1 cellular context compared by ENCODE assay signal in the genomic region with DNA sequence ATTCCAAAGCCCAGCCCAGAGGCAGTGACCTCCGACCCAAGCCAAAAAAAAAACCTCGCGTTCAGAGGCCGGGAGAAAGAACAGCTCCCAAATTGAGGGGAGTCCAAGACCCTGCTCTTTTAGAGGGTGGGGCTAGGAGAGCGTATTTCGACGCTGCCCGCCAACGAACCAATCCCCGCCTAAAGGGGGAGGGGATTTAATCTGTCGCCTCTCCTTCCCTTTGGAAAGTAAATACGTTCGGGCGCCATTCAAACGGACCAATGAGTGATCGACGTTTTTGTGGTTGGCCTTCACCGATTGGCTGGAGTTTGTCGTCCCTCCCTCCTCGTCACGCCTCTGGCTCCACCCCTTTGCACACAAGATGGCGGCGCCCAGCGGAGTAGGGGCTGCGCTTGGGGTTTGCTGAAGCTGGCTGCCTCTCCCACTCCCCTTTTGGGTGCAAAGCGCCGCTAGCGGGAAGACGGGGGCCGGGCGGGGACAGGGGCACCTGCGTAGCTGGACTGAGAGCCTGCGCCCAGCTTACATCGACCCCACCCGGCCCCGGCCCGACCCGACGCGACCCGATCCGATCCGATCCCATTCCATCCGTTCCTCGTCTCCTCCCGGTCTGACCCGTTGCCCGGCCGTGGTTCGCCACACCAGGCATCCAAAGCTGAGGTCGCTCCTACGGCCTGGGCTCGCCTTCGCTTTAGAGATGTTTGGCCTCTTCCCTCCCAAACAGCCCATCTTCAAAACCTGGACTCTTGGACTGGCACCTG.
TF ChIP-seq lines count a peak whose summit lies in the region.

TSS of gene RNF26 (plus strand) at position 355 of the 758 bp plus-strand sequence. CDS start 596 bp downstream, outside the sequence.

TF ChIP-seq in HEK293, 187 proteins besides CTCF, POLR2A, EP300 and RAD21 (continued from another document and continues in another):
- TF ChIP-seq, protein P1, sequence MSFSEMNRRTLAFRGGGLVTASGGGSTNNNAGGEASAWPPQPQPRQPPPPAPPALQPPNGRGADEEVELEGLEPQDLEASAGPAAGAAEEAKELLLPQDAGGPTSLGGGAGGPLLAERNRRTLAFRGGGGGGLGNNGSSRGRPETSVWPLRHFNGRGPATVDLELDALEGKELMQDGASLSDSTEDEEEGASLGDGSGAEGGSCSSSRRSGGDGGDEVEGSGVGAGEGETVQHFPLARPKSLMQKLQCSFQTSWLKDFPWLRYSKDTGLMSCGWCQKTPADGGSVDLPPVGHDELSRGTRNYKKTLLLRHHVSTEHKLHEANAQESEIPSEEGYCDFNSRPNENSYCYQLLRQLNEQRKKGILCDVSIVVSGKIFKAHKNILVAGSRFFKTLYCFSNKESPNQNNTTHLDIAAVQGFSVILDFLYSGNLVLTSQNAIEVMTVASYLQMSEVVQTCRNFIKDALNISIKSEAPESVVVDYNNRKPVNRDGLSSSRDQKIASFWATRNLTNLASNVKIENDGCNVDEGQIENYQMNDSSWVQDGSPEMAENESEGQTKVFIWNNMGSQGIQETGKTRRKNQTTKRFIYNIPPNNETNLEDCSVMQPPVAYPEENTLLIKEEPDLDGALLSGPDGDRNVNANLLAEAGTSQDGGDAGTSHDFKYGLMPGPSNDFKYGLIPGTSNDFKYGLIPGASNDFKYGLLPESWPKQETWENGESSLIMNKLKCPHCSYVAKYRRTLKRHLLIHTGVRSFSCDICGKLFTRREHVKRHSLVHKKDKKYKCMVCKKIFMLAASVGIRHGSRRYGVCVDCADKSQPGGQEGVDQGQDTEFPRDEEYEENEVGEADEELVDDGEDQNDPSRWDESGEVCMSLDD (tag by site-specific recombination; IDR thresholded peaks at IDR 0.05): no peak
- TF ChIP-seq ZNF366 (tag by site-specific recombination; conservative IDR thresholded peaks at IDR 0.05): no peak
- peak; percentile 95 for TF ChIP-seq SP3 (tag by site-specific recombination; IDR thresholded peaks at IDR 0.05)
- peak; percentile 89 for TF ChIP-seq YY2 (tag by site-specific recombination; IDR thresholded peaks at IDR 0.05)
- TF ChIP-seq ZNF10 (tag by site-specific recombination; IDR thresholded peaks at IDR 0.05): no peak
- TF ChIP-seq, protein P2, sequence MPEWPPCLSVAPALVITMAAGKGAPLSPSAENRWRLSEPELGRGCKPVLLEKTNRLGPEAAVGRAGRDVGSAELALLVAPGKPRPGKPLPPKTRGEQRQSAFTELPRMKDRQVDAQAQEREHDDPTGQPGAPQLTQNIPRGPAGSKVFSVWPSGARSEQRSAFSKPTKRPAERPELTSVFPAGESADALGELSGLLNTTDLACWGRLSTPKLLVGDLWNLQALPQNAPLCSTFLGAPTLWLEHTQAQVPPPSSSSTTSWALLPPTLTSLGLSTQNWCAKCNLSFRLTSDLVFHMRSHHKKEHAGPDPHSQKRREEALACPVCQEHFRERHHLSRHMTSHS (tag by site-specific recombination; IDR thresholded peaks at IDR 0.05): no peak
- no peak for TF ChIP-seq ZNF585B (tag by site-specific recombination; IDR thresholded peaks at IDR 0.05)
- no peak for TF ChIP-seq ZFP69B (tag by site-specific recombination; IDR thresholded peaks at IDR 0.05)
- TF ChIP-seq KLF1 (tag by site-specific recombination; IDR thresholded peaks at IDR 0.05): 0 out of 2 replicates have a peak, but pooled peaks have one; percentile 12
- TF ChIP-seq, protein P3, sequence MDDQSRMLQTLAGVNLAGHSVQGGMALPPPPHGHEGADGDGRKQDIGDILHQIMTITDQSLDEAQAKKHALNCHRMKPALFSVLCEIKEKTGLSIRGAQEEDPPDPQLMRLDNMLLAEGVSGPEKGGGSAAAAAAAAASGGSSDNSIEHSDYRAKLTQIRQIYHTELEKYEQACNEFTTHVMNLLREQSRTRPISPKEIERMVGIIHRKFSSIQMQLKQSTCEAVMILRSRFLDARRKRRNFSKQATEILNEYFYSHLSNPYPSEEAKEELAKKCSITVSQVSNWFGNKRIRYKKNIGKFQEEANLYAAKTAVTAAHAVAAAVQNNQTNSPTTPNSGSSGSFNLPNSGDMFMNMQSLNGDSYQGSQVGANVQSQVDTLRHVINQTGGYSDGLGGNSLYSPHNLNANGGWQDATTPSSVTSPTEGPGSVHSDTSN (CRISPR knock-in tag; IDR thresholded peaks at IDR 0.05): no peak
- TF ChIP-seq ZNF248 (tag by site-specific recombination; IDR thresholded peaks at IDR 0.05): no peak
- peak; percentile 96 for TF ChIP-seq SP2 (tag by site-specific recombination; IDR thresholded peaks at IDR 0.05)
- TF ChIP-seq ZNF660 (tag by site-specific recombination; IDR thresholded peaks at IDR 0.05): no peak
- peak; percentile 48; the same call in 1 of the 2 replicates for TF ChIP-seq PATZ1 (tag by site-specific recombination; IDR thresholded peaks at IDR 0.05)
- no peak for TF ChIP-seq ZNF701 (tag by site-specific recombination; IDR thresholded peaks at IDR 0.05)
- no peak for TF ChIP-seq ZNF664 (tag by site-specific recombination; IDR thresholded peaks at IDR 0.05)
- TF ChIP-seq ZNF629 (tag by site-specific recombination; IDR thresholded peaks at IDR 0.05): peak; percentile 46; the same call in 1 of the 2 replicates
- TF ChIP-seq ZBTB26 (tag by site-specific recombination; optimal IDR thresholded peaks at IDR 0.05): no peak
- TF ChIP-seq KLF7 (tag by site-specific recombination; IDR thresholded peaks at IDR 0.05; ENCODE audit: borderline replicate concordance): no peak
- 0 out of 2 replicates have a peak, but pooled peaks have one; percentile 47 for TF ChIP-seq KLF9 (tag by site-specific recombination; IDR thresholded peaks at IDR 0.05; ENCODE audit: low read depth)
- no peak for TF ChIP-seq SETDB1 (IDR thresholded peaks at IDR 0.05; ENCODE audit: insufficient read length, low read length)
- TF ChIP-seq KLF8 (tag by site-specific recombination; IDR thresholded peaks at IDR 0.05): peak; percentile 62
- peak; percentile 41; the same call in 1 of the 2 replicates for TF ChIP-seq REST (tag by site-specific recombination; IDR thresholded peaks at IDR 0.05)
- TF ChIP-seq ZNF501 (tag by site-specific recombination; IDR thresholded peaks at IDR 0.05): 0 out of 2 replicates have a peak, but pooled peaks have one; percentile 45
- TF ChIP-seq ZNF391 (tag by site-specific recombination; IDR thresholded peaks at IDR 0.05; ENCODE audit: borderline replicate concordance, low read depth): no peak
- TF ChIP-seq ZNF341 (tag by site-specific recombination; IDR thresholded peaks at IDR 0.05; ENCODE audit: low read depth): peak; percentile 72
- TF ChIP-seq ZXDB (tag by site-specific recombination; IDR thresholded peaks at IDR 0.05): 0 out of 2 replicates have a peak, but pooled peaks have one; percentile 47
- TF ChIP-seq, protein P4, sequence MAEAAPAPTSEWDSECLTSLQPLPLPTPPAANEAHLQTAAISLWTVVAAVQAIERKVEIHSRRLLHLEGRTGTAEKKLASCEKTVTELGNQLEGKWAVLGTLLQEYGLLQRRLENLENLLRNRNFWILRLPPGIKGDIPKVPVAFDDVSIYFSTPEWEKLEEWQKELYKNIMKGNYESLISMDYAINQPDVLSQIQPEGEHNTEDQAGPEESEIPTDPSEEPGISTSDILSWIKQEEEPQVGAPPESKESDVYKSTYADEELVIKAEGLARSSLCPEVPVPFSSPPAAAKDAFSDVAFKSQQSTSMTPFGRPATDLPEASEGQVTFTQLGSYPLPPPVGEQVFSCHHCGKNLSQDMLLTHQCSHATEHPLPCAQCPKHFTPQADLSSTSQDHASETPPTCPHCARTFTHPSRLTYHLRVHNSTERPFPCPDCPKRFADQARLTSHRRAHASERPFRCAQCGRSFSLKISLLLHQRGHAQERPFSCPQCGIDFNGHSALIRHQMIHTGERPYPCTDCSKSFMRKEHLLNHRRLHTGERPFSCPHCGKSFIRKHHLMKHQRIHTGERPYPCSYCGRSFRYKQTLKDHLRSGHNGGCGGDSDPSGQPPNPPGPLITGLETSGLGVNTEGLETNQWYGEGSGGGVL (tag by site-specific recombination; IDR thresholded peaks at IDR 0.05): no peak
- TF ChIP-seq, protein P5, sequence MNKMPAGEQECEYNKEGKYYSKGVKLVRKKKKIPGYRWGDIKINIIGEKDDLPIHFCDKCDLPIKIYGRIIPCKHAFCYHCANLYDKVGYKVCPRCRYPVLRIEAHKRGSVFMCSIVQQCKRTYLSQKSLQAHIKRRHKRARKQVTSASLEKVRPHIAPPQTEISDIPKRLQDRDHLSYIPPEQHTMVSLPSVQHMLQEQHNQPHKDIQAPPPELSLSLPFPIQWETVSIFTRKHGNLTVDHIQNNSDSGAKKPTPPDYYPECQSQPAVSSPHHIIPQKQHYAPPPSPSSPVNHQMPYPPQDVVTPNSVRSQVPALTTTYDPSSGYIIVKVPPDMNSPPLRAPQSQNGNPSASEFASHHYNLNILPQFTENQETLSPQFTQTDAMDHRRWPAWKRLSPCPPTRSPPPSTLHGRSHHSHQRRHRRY (tag by site-specific recombination; IDR thresholded peaks at IDR 0.05): no peak
- no peak for TF ChIP-seq IKZF3 (tag by site-specific recombination; IDR thresholded peaks at IDR 0.05)
- TF ChIP-seq ZBTB7A (tag by site-specific recombination; IDR thresholded peaks at IDR 0.05; ENCODE audit: low read depth): 0 out of 2 replicates have a peak, but pooled peaks have one; percentile 14
- TF ChIP-seq, protein P6, sequence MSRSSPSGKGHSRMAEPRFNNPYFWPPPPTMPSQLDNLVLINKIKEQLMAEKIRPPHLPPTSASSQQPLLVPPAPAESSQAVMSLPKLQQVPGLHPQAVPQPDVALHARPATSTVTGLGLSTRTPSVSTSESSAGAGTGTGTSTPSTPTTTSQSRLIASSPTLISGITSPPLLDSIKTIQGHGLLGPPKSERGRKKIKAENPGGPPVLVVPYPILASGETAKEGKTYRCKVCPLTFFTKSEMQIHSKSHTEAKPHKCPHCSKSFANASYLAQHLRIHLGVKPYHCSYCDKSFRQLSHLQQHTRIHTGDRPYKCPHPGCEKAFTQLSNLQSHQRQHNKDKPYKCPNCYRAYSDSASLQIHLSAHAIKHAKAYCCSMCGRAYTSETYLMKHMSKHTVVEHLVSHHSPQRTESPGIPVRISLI (tag by site-specific recombination; IDR thresholded peaks at IDR 0.05): peak; percentile 47; the same call in 1 of the 2 replicates
- TF ChIP-seq YY1 (tag by site-specific recombination; IDR thresholded peaks at IDR 0.05): peak; percentile 74; the same call in 1 of the 2 replicates
- no peak for TF ChIP-seq ZFP3 (tag by site-specific recombination; IDR thresholded peaks at IDR 0.05; ENCODE audit: low read depth)
- TF ChIP-seq PRDM6 (tag by site-specific recombination; IDR thresholded peaks at IDR 0.05): no peak
